Comparison of ENCODE assay signal across 2 cellular contexts in genomic region chr17:49013311-49014205, GRCh38.
TF ChIP-seq lines count a peak whose summit lies in the region.

No MANE protein-coding gene starts in this region.

TF ChIP-seq in IMR-90, 13 proteins besides CTCF, POLR2A, EP300 and RAD21 (continued from another document):
- TF ChIP-seq MXI1 (IDR thresholded peaks at IDR 0.05; ENCODE audit: borderline replicate concordance, low read depth, low read length) (no peak), FOS (IDR thresholded peaks at IDR 0.05; ENCODE audit: low read depth, low read length) (no peak), RCOR1 (IDR thresholded peaks at IDR 0.05; ENCODE audit: insufficient replicate concordance, low read length) (no peak)

TF ChIP-seq in neural cell, 6 proteins besides CTCF, POLR2A, EP300 and RAD21:
- peak; percentile 27 for TF ChIP-seq REST (IDR thresholded peaks at IDR 0.05; ENCODE audit: borderline replicate concordance)
- no peak for TF ChIP-seq POLR2AphosphoS5 (IDR thresholded peaks at IDR 0.05)
- TF ChIP-seq TAF1 (IDR thresholded peaks at IDR 0.05; ENCODE audit: low read depth) = no peak
- no peak for TF ChIP-seq EZH2 (IDR thresholded peaks at IDR 0.05; ENCODE audit: borderline replicate concordance, insufficient read depth, low read length, poor library complexity, severe bottlenecking)
- no peak for TF ChIP-seq MXI1 (conservative IDR thresholded peaks at IDR 0.05; ENCODE audit: poor library complexity, severe bottlenecking)
